Comparison of ENCODE assay signal across 28 cellular contexts in genomic region chr3:197611255-197611654, GRCh38.
"Had no signal": no experiment of that assay in that cellular context is flagged by ENCODE, and none has a peak within 500 bp of the region (broad histone marks: within the 10 kb centered on the region; RNA-seq: fewer than 3 reads in every experiment).

No MANE protein-coding gene starts in this region.

- DNase-seq: activated CD4-positive, alpha-beta T cell treated with anti-CD3 and anti-CD28 coated beads for 4 hours; activated CD4-positive, alpha-beta T cell treated with anti-CD3 and anti-CD28 coated beads, Interleukin-2, amount 50 U/mL, for 48 hours; activated CD4-positive, CD25-positive, alpha-beta regulatory T cell; activated CD8-positive, alpha-beta memory T cell treated with anti-CD3 and anti-CD28 coated beads, Interleukin-2, amount 50 U/mL, for 48 hours; activated naive CD4-positive, alpha-beta T cell treated with Interleukin-2 at 50 U/mL for 16 hours; activated naive CD8-positive, alpha-beta T cell treated with anti-CD3 and anti-CD28 coated beads, Interleukin-2, amount 10 ng/mL, durations not matched to agents 7 days and 5 days; activated T-cell treated with anti-CD3 and anti-CD28 coated beads, Interleukin-2, amount 50 U/mL, for 24 hours; amniotic stem cell; brain microvascular endothelial cell; caudate nucleus; cortex of kidney; effector memory CD8-positive, alpha-beta T cell; head of caudate nucleus; hippocampal formation; left colon; mammary epithelial cell; ovary; retina; stimulated activated CD4-positive, alpha-beta T cell treated with anti-CD3 and anti-CD28 coated beads, Interleukin-12 subunit alpha, Interleukin-12 subunit beta, amount 100 ng/mL, for 4 hours; stimulated activated CD4-positive, alpha-beta T cell treated with anti-CD3 and anti-CD28 coated beads, Interleukin-4, amount 100 ng/mL, for 1 hour; stomach; T-helper 1 cell; thyroid gland; upper lobe of left lung had no signal

- H3K9me3 Mint-ChIP-seq: effector memory CD8-positive, alpha-beta T cell had no signal

- H3K27ac ChIP-seq: brain microvascular endothelial cell, ovary, prostate gland, skin epidermis, stomach, thyroid gland, upper lobe of left lung, vagina had no signal

- ATAC-seq: effector memory CD8-positive, alpha-beta T cell; left colon; sciatic nerve had no signal

- H3K27me3 Mint-ChIP-seq: activated naive CD8-positive, alpha-beta T cell treated with anti-CD3 and anti-CD28 coated beads, Interleukin-2, amount 10 ng/mL, durations not matched to agents 7 days and 5 days; activated T-cell treated with anti-CD3 and anti-CD28 coated beads, Interleukin-2, amount 50 U/mL, for 24 hours; effector memory CD8-positive, alpha-beta T cell had no signal

- H3K4me3 Mint-ChIP-seq: activated naive CD8-positive, alpha-beta T cell treated with anti-CD3 and anti-CD28 coated beads, Interleukin-2, amount 10 ng/mL, durations not matched to agents 7 days and 5 days; activated T-cell treated with anti-CD3 and anti-CD28 coated beads, Interleukin-2, amount 50 U/mL, for 24 hours had no signal

- H3K9me3 ChIP-seq: prostate gland, thyroid gland, vagina had no signal

- H3K36me3 ChIP-seq: ovary had no signal

- H3K4me1 ChIP-seq: prostate gland, thyroid gland, upper lobe of left lung, vagina had no signal

- H3K4me3 ChIP-seq: ovary, prostate gland, skin epidermis, stomach, thyroid gland, upper lobe of left lung, vagina had no signal

- H3K27ac Mint-ChIP-seq: activated naive CD8-positive, alpha-beta T cell treated with anti-CD3 and anti-CD28 coated beads, Interleukin-2, amount 10 ng/mL, durations not matched to agents 7 days and 5 days; activated T-cell treated with anti-CD3 and anti-CD28 coated beads, Interleukin-2, amount 50 U/mL, for 24 hours had no signal

- H3K27me3 ChIP-seq: brain microvascular endothelial cell, ovary, stomach, thyroid gland, upper lobe of left lung, vagina had no signal
